ENCODE assay signal across 10 cellular contexts in genomic region chr17:45722161-45722560, GRCh38.
A peak's percentile ranks its signal among the peaks of the same experiment; 100 is the strongest.
DNase-seq lines count a peak whose midpoint lies in the region; ATAC-seq and TF ChIP-seq lines count a peak whose summit lies in the region.
"Had no signal": no experiment of that assay in that cellular context is flagged by ENCODE, and none has a peak within 500 bp of the region (broad histone marks: within the 10 kb centered on the region; RNA-seq: fewer than 3 reads in every experiment).

No MANE protein-coding gene starts in this region.

- ATAC-seq in heart right ventricle (peak in 2 of 8 donors; percentile 29 to 34), right cardiac atrium (no peak)

- H3K9me3 Mint-ChIP-seq in T-helper 2 cell treated with Interferon-gamma antibody and Interleukin-4, amounts not matched to agents 5 μg/mL and 100 μg/mL, for 36 hours, result no peaks in the 10 kb centered on the region

- H3K4me1 ChIP-seq in heart right ventricle (no peaks in the 10 kb centered on the region), right cardiac atrium (ENCODE audit: control insufficient read depth, insufficient read depth, low read length) (no peaks in the 10 kb centered on the region), stomach (no peaks in the 10 kb centered on the region)

- no peak overlapping the region for H3K27ac ChIP-seq in heart right ventricle
- no peak overlapping the region for H3K27ac ChIP-seq in right cardiac atrium (ENCODE audit: low read length)
- H3K27ac ChIP-seq in stomach, result no peak overlapping the region

- H3K4me3 ChIP-seq in heart right ventricle, result no peak overlapping the region
- no peak overlapping the region for H3K4me3 ChIP-seq in right cardiac atrium (ENCODE audit: low read length)
- H3K4me3 ChIP-seq in stomach, result no peak overlapping the region

- DNase-seq in heart right ventricle (no peak), right cardiac atrium (no peak), RPMI7951 (ENCODE audit: low read depth) (peak; percentile 25), hepatic stellate cell (ENCODE audit: low spot score) (peak; percentile 43), GM10266 (ENCODE audit: extremely low spot score) (no peak), NCI-H1694 (lab: John Stamatoyannopoulos, UW) (no peak), stomach (no peak)
- DNase-seq in T-helper 2 cell treated with Interferon-gamma antibody and Interleukin-4, amounts not matched to agents 5 μg/mL and 100 μg/mL, for 36 hours (ENCODE audit: low spot score), result no peak
- DNase-seq: CD4-positive, alpha-beta memory T cell had no signal

- H3K9me3 ChIP-seq in heart right ventricle (peaks cover 0 to 12% (median 0%) of the 10 kb centered on the region in 11 donors), right cardiac atrium (ENCODE audit: control insufficient read depth, low read length) (no peaks in the 10 kb centered on the region), stomach (peaks cover 0 to 15% (median 4%) of the 10 kb centered on the region in 4 donors)

- H3K36me3 ChIP-seq in heart right ventricle (no peaks in the 10 kb centered on the region), stomach (no peaks in the 10 kb centered on the region)

- no peak for TF ChIP-seq EP300 in stomach (IDR thresholded peaks at IDR 0.05)

- H3K4me3 Mint-ChIP-seq in T-helper 2 cell treated with Interferon-gamma antibody and Interleukin-4, amounts not matched to agents 5 μg/mL and 100 μg/mL, for 36 hours, result no peak overlapping the region
- H3K4me3 Mint-ChIP-seq: CD4-positive, alpha-beta memory T cell; central memory CD8-positive, alpha-beta T cell had no signal

- no peaks in the 10 kb centered on the region for H3K4me1 Mint-ChIP-seq in T-helper 2 cell treated with Interferon-gamma antibody and Interleukin-4, amounts not matched to agents 5 μg/mL and 100 μg/mL, for 36 hours (ENCODE audit: low read depth)
- H3K4me1 Mint-ChIP-seq: CD4-positive, alpha-beta memory T cell; central memory CD8-positive, alpha-beta T cell had no signal

- H3K27me3 ChIP-seq in heart right ventricle (peaks cover 0 to 68% (median 27%) of the 10 kb centered on the region in 7 donors), right cardiac atrium (ENCODE audit: control insufficient read depth, insufficient read depth) (no peaks in the 10 kb centered on the region), stomach (peaks cover 0 to 71% (median 17%) of the 10 kb centered on the region in 3 donors)

- 10 to 15% methylated on average over 7 of the region's 7 CpGs for WGBS in heart right ventricle, 2 donors
- 12% methylated on average over 7 of the region's 7 CpGs for WGBS in right cardiac atrium
- WGBS in stomach, 5 donors, result 14 to 23% (median 17%) methylated on average over 5 to 7 of the region's 7 CpGs

- TF ChIP-seq CTCF in heart right ventricle (IDR thresholded peaks at IDR 0.05), result peak in 7 of 9 donors; percentile 6 to 34 (median 20)
- TF ChIP-seq CTCF in GM10266 (IDR thresholded peaks at IDR 0.05; ENCODE audit: control insufficient read depth, insufficient read depth, low read depth, missing control alignments), result no peak
- peak in 1 of 7 experiments; percentile 14 for TF ChIP-seq CTCF in stomach (IDR thresholded peaks at IDR 0.05)

- peaks cover 34% of the 10 kb centered on the region for H3K27me3 Mint-ChIP-seq in T-helper 2 cell treated with Interferon-gamma antibody and Interleukin-4, amounts not matched to agents 5 μg/mL and 100 μg/mL, for 36 hours (ENCODE audit: low read depth)

- intact Hi-C loops in heart right ventricle (cut with DNase I), result loop anchor here in 2 of 10 donors (10.0 kb wide), 2 partner anchors 103 to 113 kb away; no protein-coding TSS in a partner anchor
- intact Hi-C loops in right cardiac atrium (cut with DNase I), result no loop called here
- intact Hi-C loops in stomach (cut with DNase I; ENCODE audit: low total_unique reads), result no loop called here

- no peaks in the 10 kb centered on the region for H3K36me3 Mint-ChIP-seq in T-helper 2 cell treated with Interferon-gamma antibody and Interleukin-4, amounts not matched to agents 5 μg/mL and 100 μg/mL, for 36 hours (ENCODE audit: low read depth)
- H3K36me3 Mint-ChIP-seq: CD4-positive, alpha-beta memory T cell had no signal

- H3K27ac Mint-ChIP-seq in T-helper 2 cell treated with Interferon-gamma antibody and Interleukin-4, amounts not matched to agents 5 μg/mL and 100 μg/mL, for 36 hours, result no peak overlapping the region
- H3K27ac Mint-ChIP-seq: CD4-positive, alpha-beta memory T cell had no signal

- no peak for TF ChIP-seq POLR2A in stomach (IDR thresholded peaks at IDR 0.05)

Comparison
In these comparisons a context has a peak if more than half of its experiments do, and no peak if none do; other contexts are left out.
1. DNase-seq: peak in RPMI7951 (single experiment) and hepatic stellate cell (single experiment); none in heart right ventricle (0 of 2), right cardiac atrium (0 of 3), GM10266 (single experiment), NCI-H1694 (single experiment), stomach (single experiment) and T-helper 2 cell treated with Interferon-gamma antibody and Interleukin-4, amounts not matched to agents 5 μg/mL and 100 μg/mL, for 36 hours (single experiment).